In the genomic region with DNA sequence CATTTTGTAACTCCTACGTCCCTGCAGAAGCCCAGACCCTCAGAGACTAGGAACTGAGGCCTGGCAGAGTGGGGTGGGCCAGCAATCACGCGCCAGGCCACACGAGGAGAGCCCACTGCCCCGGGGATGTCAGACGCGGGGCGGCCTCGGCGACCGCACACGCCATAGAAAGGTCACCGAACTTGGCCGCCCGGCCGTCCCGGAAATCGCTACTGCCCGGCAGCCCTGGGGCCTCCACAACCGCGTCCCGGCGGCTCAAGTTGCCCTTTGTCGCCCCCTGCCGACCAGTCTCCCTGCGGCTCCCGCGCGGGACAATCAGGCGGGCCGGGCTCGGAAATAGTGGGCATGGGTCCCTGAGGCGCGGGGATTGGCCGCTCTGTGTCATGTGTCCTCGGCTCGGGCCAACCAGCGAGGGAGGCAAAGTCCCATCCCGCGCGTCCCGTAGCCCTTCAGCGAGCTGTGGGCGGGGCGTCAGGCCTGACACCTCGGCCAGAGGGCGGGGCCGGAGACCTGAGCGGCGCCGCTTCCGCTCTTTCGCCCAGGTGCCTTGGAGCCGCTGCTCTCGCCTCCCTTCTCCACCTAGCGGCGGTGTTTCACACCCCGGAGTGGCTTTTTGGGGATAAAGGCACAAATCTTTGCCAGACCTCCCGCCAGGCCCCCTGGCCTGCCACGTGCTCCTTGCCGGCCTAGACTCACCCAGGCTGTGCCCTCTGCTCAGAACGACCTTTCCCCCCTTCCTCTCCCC, we compare ENCODE assay signal across 8 cellular contexts. TPM values are rescaled to one million over a fixed set of nuclear protein-coding genes. Genes with fewer than 3 reads are reported as not detected.
DNase-seq lines count a peak whose midpoint lies in the region; ATAC-seq and TF ChIP-seq lines count a peak whose summit lies in the region.

No MANE protein-coding gene starts in this region.

- TF ChIP-seq CTCF in kidney epithelial cell (IDR thresholded peaks at IDR 0.05; ENCODE audit: insufficient read depth, low read length, poor library complexity, severe bottlenecking), result peak; percentile 82

- peak overlapping the region; percentile 33 for H3K4me3 ChIP-seq in kidney epithelial cell (ENCODE audit: low read depth, low read length)

- DNase-seq in AML-193 (lab: John Stamatoyannopoulos, UW), result peak; percentile 95 to 96
- DNase-seq in NCI-H446 (lab: John Stamatoyannopoulos, UW), result peak; percentile 98 to 100
- peak; percentile 100 for DNase-seq in activated CD4-positive, CD25-positive, alpha-beta regulatory T cell treated with anti-CD3 and anti-CD28 coated beads, Interleukin-2, amount 50 U/mL, for 72 hours
- peak; percentile 100 for DNase-seq in cerebellum (ENCODE audit: low spot score)
- DNase-seq in kidney epithelial cell (ENCODE audit: low read depth), result peak; percentile 82
- peak; percentile 99 to 100 for DNase-seq in stimulated activated CD4-positive, alpha-beta T cell treated with anti-CD3 and anti-CD28 coated beads, Interleukin-15, amount 100 ng/mL, for 48 hours (ENCODE audit: low read depth in 2 of 2)

- H3K36me3 ChIP-seq in kidney epithelial cell (ENCODE audit: control insufficient read depth, insufficient read depth, low read length), result no peaks in the 10 kb centered on the region

- ATAC-seq in GM19035 (IDR thresholded peaks at IDR 0.05; ENCODE audit: unreplicated experiment) (peak; percentile 99), HG03354 (IDR thresholded peaks at IDR 0.05; ENCODE audit: poor library complexity, severe bottlenecking, unreplicated experiment) (peak; percentile 99)

- H3K27me3 ChIP-seq in kidney epithelial cell (ENCODE audit: control insufficient read depth, insufficient read depth, low read length), result no peaks in the 10 kb centered on the region

RNA-seq across cellular contexts. Expression of gene DEGS2, which starts 33.4 kb away (rescaled TPM):
- total RNA-seq in cerebellum, result 2.0 TPM
- 0.75 TPM in 1 of 2 replicates, not detected in the other for total RNA-seq in kidney epithelial cell

RNA-seq across cellular contexts. Expression of gene YY1, which starts 46.1 kb away (rescaled TPM):
- total RNA-seq in cerebellum (41.0 TPM), kidney epithelial cell (40.9 and 46.4 TPM in 2 replicates)

Comparison
In these comparisons a context has a peak if more than half of its experiments do, and no peak if none do; other contexts are left out.
1. Peak in every context shown above with its lines: DNase-seq, ATAC-seq and H3K4me3 ChIP-seq.